Comparison of ENCODE assay signal across 23 cellular contexts in genomic region chrX:129792586-129793291, GRCh38. TPM values are rescaled to one million over a fixed set of nuclear protein-coding genes. Genes with fewer than 3 reads are reported as not detected.
"Had no signal": no experiment of that assay in that cellular context is flagged by ENCODE, and none has a peak within 500 bp of the region (broad histone marks: within the 10 kb centered on the region; RNA-seq: fewer than 3 reads in every experiment).

No MANE protein-coding gene starts in this region.

- H3K27ac ChIP-seq: brain microvascular endothelial cell, colonic mucosa, gastrocnemius medialis, prostate gland, thoracic aorta, upper lobe of right lung had no signal

- H3K4me3 ChIP-seq: colonic mucosa, gastrocnemius medialis, lung, prostate gland, thoracic aorta, upper lobe of right lung had no signal

- DNase-seq: activated CD4-positive, alpha-beta T cell treated with anti-CD3 and anti-CD28 coated beads, Interleukin-2, amount 10 ng/mL, durations not matched to agents 7 days and 5 days; activated CD8-positive, alpha-beta memory T cell treated with anti-CD3 and anti-CD28 coated beads, Interleukin-2, amount 50 U/mL, for 4 hours; activated CD8-positive, alpha-beta T cell treated with anti-CD3 and anti-CD28 coated beads, Interleukin-2, amount 10 ng/mL, durations not matched to agents 7 days and 5 days; activated gamma-delta T cell treated with Interleukin-2 at 50 U/mL for 16 hours; brain microvascular endothelial cell; central memory CD4-positive, alpha-beta T cell; colonic mucosa; effector CD4-positive, alpha-beta T cell; gastrocnemius medialis; kidney; midbrain; right cardiac atrium; stimulated activated CD4-positive, alpha-beta T cell treated with anti-CD3 and anti-CD28 coated beads, Interleukin-4, amount 100 ng/mL, for 4 hours; stimulated activated naive B cell treated with anti-CD40 and anti-IgM and Interleukin-4, amounts not matched to agents 10 μg/mL and 1 μg/mL and 100 μg/mL, for 72 hours; T-helper 1 cell; T-helper 9 cell; upper lobe of right lung had no signal

- H3K27me3 Mint-ChIP-seq: activated CD4-positive, alpha-beta T cell treated with anti-CD3 and anti-CD28 coated beads, Interleukin-2, amount 10 ng/mL, durations not matched to agents 7 days and 5 days; stimulated activated naive B cell treated with anti-CD40 and anti-IgM and Interleukin-4, amounts not matched to agents 10 μg/mL and 1 μg/mL and 100 μg/mL, for 72 hours had no signal

- H3K4me3 Mint-ChIP-seq: activated CD4-positive, alpha-beta T cell treated with anti-CD3 and anti-CD28 coated beads, Interleukin-2, amount 10 ng/mL, durations not matched to agents 7 days and 5 days; activated CD8-positive, alpha-beta T cell treated with anti-CD3 and anti-CD28 coated beads, Interleukin-2, amount 10 ng/mL, durations not matched to agents 7 days and 5 days; activated T-helper 1 cell treated with anti-CD3 and anti-CD28 coated beads, Interleukin-12 subunit alpha, Interleukin-12 subunit beta, Interleukin-2, Interleukin-4 antibody, amounts not matched to agents 30 ng/mL and 10 ng/mL and 1 ng/mL, durations not matched to agents 14 hours and 24 hours and 36 hours; neural crest cell; stimulated activated naive B cell treated with anti-CD40 and anti-IgM and Interleukin-4, amounts not matched to agents 10 μg/mL and 1 μg/mL and 100 μg/mL, for 72 hours had no signal

- H3K27me3 ChIP-seq: brain microvascular endothelial cell, colonic mucosa, gastrocnemius medialis, upper lobe of right lung had no signal

- H3K4me1 Mint-ChIP-seq: neural crest cell had no signal

- H3K27ac Mint-ChIP-seq: activated CD4-positive, alpha-beta T cell treated with anti-CD3 and anti-CD28 coated beads, Interleukin-2, amount 10 ng/mL, durations not matched to agents 7 days and 5 days; activated CD8-positive, alpha-beta T cell treated with anti-CD3 and anti-CD28 coated beads, Interleukin-2, amount 10 ng/mL, durations not matched to agents 7 days and 5 days; activated T-helper 1 cell treated with anti-CD3 and anti-CD28 coated beads, Interleukin-12 subunit alpha, Interleukin-12 subunit beta, Interleukin-2, Interleukin-4 antibody, amounts not matched to agents 30 ng/mL and 10 ng/mL and 1 ng/mL, durations not matched to agents 14 hours and 24 hours and 36 hours had no signal

- FAIRE-seq: kidney had no signal

- H3K4me1 ChIP-seq: colonic mucosa, gastrocnemius medialis, prostate gland, upper lobe of right lung had no signal

- ATAC-seq: activated CD4-positive, CD25-positive, alpha-beta regulatory T cell treated with anti-CD3 and anti-CD28 coated beads, Interleukin-2, amount 50 U/mL, for 24 hours; activated CD8-positive, alpha-beta T cell treated with anti-CD3 and anti-CD28 coated beads, Interleukin-2, amount 10 ng/mL, durations not matched to agents 7 days and 5 days; gastrocnemius medialis; right cardiac atrium; stimulated activated naive B cell treated with anti-CD40 and anti-IgM and Interleukin-4, amounts not matched to agents 10 μg/mL and 1 μg/mL and 100 μg/mL, for 72 hours; upper lobe of right lung had no signal

- H3K36me3 ChIP-seq: brain microvascular endothelial cell, colonic mucosa, gastrocnemius medialis, prostate gland, thoracic aorta, upper lobe of right lung had no signal

- H3K9me3 Mint-ChIP-seq: activated CD4-positive, alpha-beta T cell treated with anti-CD3 and anti-CD28 coated beads, Interleukin-2, amount 10 ng/mL, durations not matched to agents 7 days and 5 days; activated T-helper 1 cell treated with anti-CD3 and anti-CD28 coated beads, Interleukin-12 subunit alpha, Interleukin-12 subunit beta, Interleukin-2, Interleukin-4 antibody, amounts not matched to agents 30 ng/mL and 10 ng/mL and 1 ng/mL, durations not matched to agents 14 hours and 24 hours and 36 hours; neural crest cell; stimulated activated naive B cell treated with anti-CD40 and anti-IgM and Interleukin-4, amounts not matched to agents 10 μg/mL and 1 μg/mL and 100 μg/mL, for 72 hours had no signal

- H3K9me3 ChIP-seq: colonic mucosa, gastrocnemius medialis, prostate gland, thoracic aorta, upper lobe of right lung had no signal

RNA-seq across cellular contexts. Expression of gene SASH3, which starts 13.0 kb away (rescaled TPM):
- total RNA-seq: neural crest cell had no signal
